8 cellular contexts compared by ENCODE assay signal in genomic region chr9:35071814-35072460, GRCh38. TPM values are rescaled to one million over a fixed set of nuclear protein-coding genes. Genes with fewer than 3 reads are reported as not detected.
DNase-seq lines count a peak whose midpoint lies in the region; ATAC-seq, FAIRE-seq and TF ChIP-seq lines count a peak whose summit lies in the region.

No MANE protein-coding gene starts in this region.

- peaks cover 49% of the 10 kb centered on the region for H4K20me1 ChIP-seq in hepatocyte (ENCODE audit: insufficient read depth, poor library complexity, severe bottlenecking)

- DNase-seq in GM12891 (ENCODE audit: insufficient read length, low spot score) (peak; percentile 75), NCI-H1092 (lab: John Stamatoyannopoulos, UW) (peak; percentile 72), T-helper 2 cell (peak; percentile 48 to 85 (median 71)), ascending aorta (ENCODE audit: low spot score in 2 of 2) (peak; percentile 51 to 93), hepatocyte (ENCODE audit: low spot score) (peak; percentile 93), retina (peak; percentile 96), OCI-M2 (lab: John Stamatoyannopoulos, UW; ENCODE audit: unreplicated experiment) (no peak)

- FAIRE-seq in GM12891 (lab: Jason Lieb, UNC) = no peak

- H3K4me3 ChIP-seq in ascending aorta (peak overlapping the region; percentile 79 to 91), hepatocyte (peak overlapping the region; percentile 40)

- peak; percentile 51 for ATAC-seq in HG02623 (IDR thresholded peaks at IDR 0.05; ENCODE audit: unreplicated experiment)

- peaks cover 48% of the 10 kb centered on the region for H3K79me2 ChIP-seq in hepatocyte

- peak overlapping the region; percentile 94 for H3K4me2 ChIP-seq in hepatocyte

- intact Hi-C loops in ascending aorta (cut with DNase I) = loop anchor here (1.0 to 10.0 kb wide), 6 partner anchors 8 to 417 kb away; partner anchors contain the start of genes DNAJB5, IL11RA, PIGO and UNC13B

- no peaks in the 10 kb centered on the region for H3K9me3 ChIP-seq in ascending aorta
- H3K9me3 ChIP-seq in hepatocyte (ENCODE audit: low read depth) = no peaks in the 10 kb centered on the region

- H3K4me1 ChIP-seq in ascending aorta (peaks cover 17 to 36% of the 10 kb centered on the region in 2 donors), hepatocyte (ENCODE audit: insufficient read depth) (peaks cover 25% of the 10 kb centered on the region)

- TF ChIP-seq CTCF in ascending aorta (IDR thresholded peaks at IDR 0.05) = peak; percentile 25 to 52 (median 37)
- peak; percentile 31 for TF ChIP-seq CTCF in hepatocyte (IDR thresholded peaks at IDR 0.05; ENCODE audit: poor library complexity)

- no peaks in the 10 kb centered on the region for H3K9me2 ChIP-seq in hepatocyte (replicated peaks; ENCODE audit: insufficient read depth)

- H3K27me3 ChIP-seq in ascending aorta (no peaks in the 10 kb centered on the region), hepatocyte (no peaks in the 10 kb centered on the region)

- H3K27ac ChIP-seq in ascending aorta = peak overlapping the region; percentile 100
- peak overlapping the region; percentile 98 for H3K27ac ChIP-seq in hepatocyte

- H3K36me3 ChIP-seq in ascending aorta = peaks cover 13 to 16% of the 10 kb centered on the region in 2 donors
- H3K36me3 ChIP-seq in hepatocyte (replicated peaks; ENCODE audit: insufficient read depth, low read depth) = no peaks in the 10 kb centered on the region

- H2AFZ ChIP-seq in hepatocyte = peak overlapping the region; percentile 31

- WGBS in hepatocyte (ENCODE audit: low lambda C conversion rate, missing lambda C conversion rate) = 1% methylated on average over 69 of the region's 79 CpGs

- TF ChIP-seq POLR2A in GM12891 (IDR thresholded peaks at IDR 0.05; ENCODE audit: low read depth, low read length) = peak; percentile 68

TF ChIP-seq in GM12891, 5 proteins besides CTCF, POLR2A, EP300 and RAD21:
- TF ChIP-seq PAX5 (IDR thresholded peaks at IDR 0.05; ENCODE audit: insufficient read depth, low read length, severe bottlenecking) = no peak
- TF ChIP-seq POU2F2 (IDR thresholded peaks at IDR 0.05; ENCODE audit: low read depth, low read length) = 0 out of 2 replicates have a peak, but pooled peaks have one; percentile 19
- TF ChIP-seq POLR2AphosphoS5 (IDR thresholded peaks at IDR 0.05; ENCODE audit: low read depth, low read length) = peak; percentile 38
- peak; percentile 41; the same call in 1 of the 2 replicates for TF ChIP-seq TAF1 (IDR thresholded peaks at IDR 0.05; ENCODE audit: low read depth, low read length)

RNA-seq across cellular contexts. Expression of gene VCP, which starts 0.5 kb away (rescaled TPM):
- polyA plus RNA-seq in GM12891 (2012; ENCODE audit: low read depth, missing spikeins) = 162 TPM
- total RNA-seq in ascending aorta (96.3 TPM), hepatocyte (234 and 250 TPM in 2 replicates)
- 259 and 284 TPM in 2 replicates for polyA plus RNA-seq in hepatocyte

RNA-seq across cellular contexts. Expression of gene FANCG, which starts 7.8 kb away (rescaled TPM):
- 41.8 TPM for polyA plus RNA-seq in GM12891 (2012; ENCODE audit: low read depth, missing spikeins)
- 45.4 TPM for total RNA-seq in ascending aorta
- total RNA-seq in hepatocyte = 13.4 and 38.2 TPM in 2 replicates
- 15.3 and 15.8 TPM in 2 replicates for polyA plus RNA-seq in hepatocyte

RNA-seq across cellular contexts. Expression of gene PIGO, which starts 24.5 kb away (rescaled TPM):
- 10.7 TPM for polyA plus RNA-seq in GM12891 (2012; ENCODE audit: low read depth, missing spikeins)
- total RNA-seq in ascending aorta (2.4 TPM), hepatocyte (22.1 and 22.5 TPM in 2 replicates)
- polyA plus RNA-seq in hepatocyte = 39.1 and 41.4 TPM in 2 replicates

RNA-seq across cellular contexts. Expression of gene STOML2, which starts 31.0 kb away (rescaled TPM):
- 146 TPM for polyA plus RNA-seq in GM12891 (2012; ENCODE audit: low read depth, missing spikeins)
- 94.2 TPM for total RNA-seq in ascending aorta
- total RNA-seq in hepatocyte = 84.0 and 98.0 TPM in 2 replicates
- polyA plus RNA-seq in hepatocyte = 120 TPM in 2 replicates

RNA-seq across cellular contexts. Expression of gene ATOSB, which starts 43.7 kb away (rescaled TPM):
- polyA plus RNA-seq in GM12891 (2012; ENCODE audit: low read depth, missing spikeins) = 2.9 TPM
- 58.3 TPM for total RNA-seq in ascending aorta
- 17.4 and 18.3 TPM in 2 replicates for total RNA-seq in hepatocyte
- 16.1 and 18.7 TPM in 2 replicates for polyA plus RNA-seq in hepatocyte
